ENCODE assay signal across 22 cellular contexts in genomic region chr11:114745150-114745671, GRCh38.
DNase-seq lines count a peak whose midpoint lies in the region; ATAC-seq and TF ChIP-seq lines count a peak whose summit lies in the region.
"Had no signal": no experiment of that assay in that cellular context is flagged by ENCODE, and none has a peak within 500 bp of the region (broad histone marks: within the 10 kb centered on the region; RNA-seq: fewer than 3 reads in every experiment).

No MANE protein-coding gene starts in this region.

- no peaks in the 10 kb centered on the region for H3K4me1 ChIP-seq in neural progenitor cell
- peaks cover 0 to 13% of the 10 kb centered on the region in 2 donors for H3K4me1 ChIP-seq in gastrocnemius medialis
- no peaks in the 10 kb centered on the region for H3K4me1 ChIP-seq in SJCRH30
- H3K4me1 ChIP-seq: A549; BE2C; BLaER1 treated with 17β-estradiol and CSF1 and Interleukin-3, amounts not matched to agents 10 nM and 100 nM had no signal

- peak overlapping the region; percentile 48 for H3K27ac Mint-ChIP-seq in neural progenitor cell
- H3K27ac Mint-ChIP-seq in activated CD4-positive, alpha-beta T cell treated with anti-CD3 and anti-CD28 coated beads, Interleukin-2, amount 10 ng/mL, durations not matched to agents 24 days and 14 days, result no peak overlapping the region
- H3K27ac Mint-ChIP-seq: CD14-positive monocyte; CD4-positive, alpha-beta T cell; CD8-positive, alpha-beta memory T cell; H9 had no signal

- no peak overlapping the region for H3K4me3 Mint-ChIP-seq in neural progenitor cell
- no peak overlapping the region for H3K4me3 Mint-ChIP-seq in activated CD4-positive, alpha-beta T cell treated with anti-CD3 and anti-CD28 coated beads, Interleukin-2, amount 10 ng/mL, durations not matched to agents 24 days and 14 days
- H3K4me3 Mint-ChIP-seq: CD14-positive monocyte; CD4-positive, alpha-beta T cell; CD8-positive, alpha-beta memory T cell; H9 had no signal

- no peaks in the 10 kb centered on the region for H3K4me1 Mint-ChIP-seq in neural progenitor cell
- H3K4me1 Mint-ChIP-seq in activated CD4-positive, alpha-beta T cell treated with anti-CD3 and anti-CD28 coated beads, Interleukin-2, amount 10 ng/mL, durations not matched to agents 24 days and 14 days, result no peaks in the 10 kb centered on the region
- H3K4me1 Mint-ChIP-seq: CD14-positive monocyte; CD8-positive, alpha-beta memory T cell had no signal

- no peak overlapping the region for H2AFZ ChIP-seq in neural progenitor cell (replicated peaks)

- ATAC-seq in gastrocnemius medialis, result peak in 1 of 2 donors; percentile 88
- ATAC-seq in HG03457 (IDR thresholded peaks at IDR 0.05; ENCODE audit: unreplicated experiment), result no peak
- ATAC-seq: A549, HCT116 had no signal

- peaks cover 3% of the 10 kb centered on the region for H3K27me3 Mint-ChIP-seq in neural progenitor cell (ENCODE audit: insufficient read depth, low read depth)
- H3K27me3 Mint-ChIP-seq in activated CD4-positive, alpha-beta T cell treated with anti-CD3 and anti-CD28 coated beads, Interleukin-2, amount 10 ng/mL, durations not matched to agents 24 days and 14 days, result peaks cover 3% of the 10 kb centered on the region

- no peaks in the 10 kb centered on the region for H4K20me1 ChIP-seq in neural progenitor cell (ENCODE audit: low read depth)
- H4K20me1 ChIP-seq: BLaER1 treated with 17β-estradiol and CSF1 and Interleukin-3, amounts not matched to agents 10 nM and 100 nM had no signal

- no peaks in the 10 kb centered on the region for H3K9me3 Mint-ChIP-seq in neural progenitor cell
- no peaks in the 10 kb centered on the region for H3K9me3 Mint-ChIP-seq in activated CD4-positive, alpha-beta T cell treated with anti-CD3 and anti-CD28 coated beads, Interleukin-2, amount 10 ng/mL, durations not matched to agents 24 days and 14 days

- intact Hi-C loops in gastrocnemius medialis (cut with DNase I; ENCODE audit: low total_unique reads), result no loop called here
- intact Hi-C loops in activated CD4-positive, alpha-beta T cell treated with anti-CD3 and anti-CD28 coated beads, Interleukin-2, amount 10 ng/mL, durations not matched to agents 24 days and 14 days (cut with micrococcal nuclease), result no loop called here

- H3F3A ChIP-seq in neural progenitor cell (ENCODE audit: low read depth), result no peaks in the 10 kb centered on the region

- H3K79me2 ChIP-seq in neural progenitor cell (ENCODE audit: low read depth), result no peaks in the 10 kb centered on the region

- in situ Hi-C loops in gastrocnemius medialis (cut with MboI; ENCODE audit: low sequenced_read_pairs in 4 of 4), result no loop called here

- no peak overlapping the region for H3K27ac ChIP-seq in neural progenitor cell
- H3K27ac ChIP-seq in gastrocnemius medialis, result peak overlapping the region; percentile 24 to 68 (median 28)
- H3K27ac ChIP-seq in SJCRH30, result no peak overlapping the region
- H3K27ac ChIP-seq: A549; BLaER1 treated with 17β-estradiol and CSF1 and Interleukin-3, amounts not matched to agents 10 nM and 100 nM had no signal

- no peaks in the 10 kb centered on the region for H3K9me3 ChIP-seq in neural progenitor cell (ENCODE audit: low read depth)
- H3K9me3 ChIP-seq in gastrocnemius medialis, result no peaks in the 10 kb centered on the region
- no peaks in the 10 kb centered on the region for H3K9me3 ChIP-seq in SJCRH30 (replicated peaks)
- H3K9me3 ChIP-seq: A549, BE2C had no signal

- DNase-seq in NCI-H2171 treated with DMSO at 0.1 percent for 48 hours (lab: John Stamatoyannopoulos, UW) (peak; percentile 12), NCI-H2171 (lab: John Stamatoyannopoulos, UW) (no peak), neural progenitor cell (ENCODE audit: low spot score) (no peak), gastrocnemius medialis (no peak), SJCRH30 (no peak)
- no peak for DNase-seq in activated CD4-positive, alpha-beta T cell treated with anti-CD3 and anti-CD28 coated beads, Interleukin-2, amount 10 ng/mL, durations not matched to agents 24 days and 14 days
- DNase-seq: 8988T; ACHN; AML-193; BE2C; CD4-positive, alpha-beta T cell; CD8-positive, alpha-beta memory T cell; DMS 273 treated with DMSO at 0.1 percent for 48 hours; DMS79; EL; GF-D8; H9 had no signal

- H3K27me3 ChIP-seq in neural progenitor cell, result no peaks in the 10 kb centered on the region
- no peaks in the 10 kb centered on the region for H3K27me3 ChIP-seq in gastrocnemius medialis
- H3K27me3 ChIP-seq in SJCRH30, result no peaks in the 10 kb centered on the region
- H3K27me3 ChIP-seq: BLaER1 treated with 17β-estradiol and CSF1 and Interleukin-3, amounts not matched to agents 10 nM and 100 nM had no signal

- no peak overlapping the region for H3K4me3 ChIP-seq in neural progenitor cell
- H3K4me3 ChIP-seq in gastrocnemius medialis, result no peak overlapping the region
- no peak overlapping the region for H3K4me3 ChIP-seq in SJCRH30
- H3K4me3 ChIP-seq: A549; BLaER1 treated with 17β-estradiol and CSF1 and Interleukin-3, amounts not matched to agents 10 nM and 100 nM had no signal

- no peak for TF ChIP-seq POLR2A in gastrocnemius medialis (IDR thresholded peaks at IDR 0.05)

- no peak overlapping the region for H3K4me2 ChIP-seq in neural progenitor cell
- H3K4me2 ChIP-seq: A549; BLaER1 treated with 17β-estradiol and CSF1 and Interleukin-3, amounts not matched to agents 10 nM and 100 nM had no signal

- TF ChIP-seq CTCF in neural progenitor cell (IDR thresholded peaks at IDR 0.05) (no peak), gastrocnemius medialis (IDR thresholded peaks at IDR 0.05 in 4 of 5, conservative IDR thresholded peaks at IDR 0.05 in 1 of 5) (no peak)

- no peak overlapping the region for H3K9ac ChIP-seq in neural progenitor cell
- H3K9ac ChIP-seq: BLaER1 treated with 17β-estradiol and CSF1 and Interleukin-3, amounts not matched to agents 10 nM and 100 nM had no signal

- no peaks in the 10 kb centered on the region for H3K36me3 ChIP-seq in neural progenitor cell
- H3K36me3 ChIP-seq in gastrocnemius medialis, result no peaks in the 10 kb centered on the region
- H3K36me3 ChIP-seq in SJCRH30, result no peaks in the 10 kb centered on the region
- H3K36me3 ChIP-seq: BE2C; BLaER1 treated with 17β-estradiol and CSF1 and Interleukin-3, amounts not matched to agents 10 nM and 100 nM had no signal

- H3K36me3 Mint-ChIP-seq in neural progenitor cell, result no peaks in the 10 kb centered on the region
- no peaks in the 10 kb centered on the region for H3K36me3 Mint-ChIP-seq in activated CD4-positive, alpha-beta T cell treated with anti-CD3 and anti-CD28 coated beads, Interleukin-2, amount 10 ng/mL, durations not matched to agents 24 days and 14 days (ENCODE audit: low read depth)
- H3K36me3 Mint-ChIP-seq: CD14-positive monocyte; CD8-positive, alpha-beta memory T cell had no signal

Comparison
In these comparisons a context has a peak if more than half of its experiments do, and no peak if none do; other contexts are left out.
1. H3K27ac ChIP-seq: peak in gastrocnemius medialis (4 of 4); none in neural progenitor cell (single experiment) and SJCRH30 (single experiment).